In the genomic region with DNA sequence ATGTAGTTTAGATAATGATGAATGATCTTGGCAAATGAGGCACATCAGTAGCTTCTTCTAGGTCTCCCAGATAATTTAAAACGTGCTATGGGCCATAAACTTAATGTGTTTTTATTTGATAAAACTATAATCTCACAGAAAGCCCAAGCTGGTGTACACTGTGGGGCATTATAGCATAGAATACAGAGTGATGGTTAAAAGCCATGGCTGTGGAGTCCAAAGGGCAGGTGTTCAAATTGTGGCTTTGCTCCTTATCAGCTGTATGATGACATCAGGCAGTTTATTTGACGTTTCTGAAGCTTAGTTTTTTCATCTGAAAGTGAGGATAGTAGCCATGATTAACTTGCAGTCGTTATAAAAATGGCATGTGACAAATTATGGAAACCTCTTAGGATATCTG, we compare ENCODE assay signal across 23 cellular contexts. TPM values are rescaled to one million over a fixed set of nuclear protein-coding genes. Genes with fewer than 3 reads are reported as not detected.
"Had no signal": no experiment of that assay in that cellular context is flagged by ENCODE, and none has a peak within 500 bp of the region (broad histone marks: within the 10 kb centered on the region; RNA-seq: fewer than 3 reads in every experiment).

No MANE protein-coding gene starts in this region.

- H3K9ac ChIP-seq: parathyroid adenoma had no signal

- H3K36me3 ChIP-seq: cardiac muscle cell, heart left ventricle, tibial artery, uterus had no signal

- ATAC-seq: heart left ventricle, left lobe of liver, WTC11 had no signal

- DNase-seq: activated CD4-positive, alpha-beta memory T cell treated with anti-CD3 and anti-CD28 coated beads, Interleukin-2, amount 10 ng/mL, durations not matched to agents 7 days and 5 days; activated CD4-positive, alpha-beta T cell treated with anti-CD3 and anti-CD28 coated beads for 4 hours; activated effector memory CD4-positive, alpha-beta T cell treated with anti-CD3 and anti-CD28 coated beads, Interleukin-2, amount 50 U/mL, for 16 hours; activated T-cell treated with anti-CD3 and anti-CD28 coated beads, Interleukin-2, amount 50 U/mL, for 48 hours; dorsolateral prefrontal cortex; endodermal cell; heart left ventricle; mammary epithelial cell; naive B cell; stimulated activated CD4-positive, alpha-beta T cell treated with anti-CD3 and anti-CD28 coated beads, Interleukin-15, amount 100 ng/mL, for 24 hours; stimulated activated CD4-positive, alpha-beta T cell treated with anti-CD3 and anti-CD28 coated beads, Interleukin-4, amount 100 ng/mL, for 1 hour; stimulated activated naive CD4-positive, alpha-beta T cell; tibial artery; uterus had no signal

- H3K4me3 ChIP-seq: cardiac muscle cell, dorsolateral prefrontal cortex, heart left ventricle, tibial artery, uterus had no signal

- H3K27me3 ChIP-seq: cardiac muscle cell, heart left ventricle, tibial artery, uterus had no signal

- H3K4me1 ChIP-seq: heart left ventricle, parathyroid adenoma, tibial artery, uterus had no signal

- H3K27ac ChIP-seq: cardiac muscle cell, dorsolateral prefrontal cortex, heart left ventricle, parathyroid adenoma, tibial artery, uterus had no signal

- H3K9me3 ChIP-seq: tibial artery, uterus had no signal

- FAIRE-seq: frontal cortex, TTC549 had no signal

RNA-seq across cellular contexts. Expression of gene MGAM, which starts 3.5 kb away (rescaled TPM):
- total RNA-seq: cardiac muscle cell, epithelial cell of proximal tubule had no signal
- polyA plus RNA-seq: cardiac muscle cell had no signal

RNA-seq across cellular contexts. Expression of gene TAS2R38, which starts 25.6 kb away (rescaled TPM):
- total RNA-seq: activated CD4-positive, alpha-beta memory T cell treated with anti-CD3 and anti-CD28 coated beads, Interleukin-2, amount 10 ng/mL, durations not matched to agents 7 days and 5 days; cardiac muscle cell; dorsolateral prefrontal cortex; endodermal cell; epithelial cell of proximal tubule; frontal cortex; heart left ventricle; left lobe of liver; renal cortical epithelial cell; subcutaneous adipose tissue; uterus; WTC11 had no signal
- polyA plus RNA-seq: cardiac muscle cell, heart left ventricle, mammary epithelial cell had no signal

RNA-seq across cellular contexts. Expression of gene CLEC5A, which starts 52.4 kb away (rescaled TPM):
- total RNA-seq: activated CD4-positive, alpha-beta memory T cell treated with anti-CD3 and anti-CD28 coated beads, Interleukin-2, amount 10 ng/mL, durations not matched to agents 7 days and 5 days; cardiac muscle cell; endodermal cell; epithelial cell of proximal tubule; frontal cortex; renal cortical epithelial cell; WTC11 had no signal
- polyA plus RNA-seq: cardiac muscle cell had no signal
